7 cellular contexts compared by ENCODE assay signal in the genomic region with DNA sequence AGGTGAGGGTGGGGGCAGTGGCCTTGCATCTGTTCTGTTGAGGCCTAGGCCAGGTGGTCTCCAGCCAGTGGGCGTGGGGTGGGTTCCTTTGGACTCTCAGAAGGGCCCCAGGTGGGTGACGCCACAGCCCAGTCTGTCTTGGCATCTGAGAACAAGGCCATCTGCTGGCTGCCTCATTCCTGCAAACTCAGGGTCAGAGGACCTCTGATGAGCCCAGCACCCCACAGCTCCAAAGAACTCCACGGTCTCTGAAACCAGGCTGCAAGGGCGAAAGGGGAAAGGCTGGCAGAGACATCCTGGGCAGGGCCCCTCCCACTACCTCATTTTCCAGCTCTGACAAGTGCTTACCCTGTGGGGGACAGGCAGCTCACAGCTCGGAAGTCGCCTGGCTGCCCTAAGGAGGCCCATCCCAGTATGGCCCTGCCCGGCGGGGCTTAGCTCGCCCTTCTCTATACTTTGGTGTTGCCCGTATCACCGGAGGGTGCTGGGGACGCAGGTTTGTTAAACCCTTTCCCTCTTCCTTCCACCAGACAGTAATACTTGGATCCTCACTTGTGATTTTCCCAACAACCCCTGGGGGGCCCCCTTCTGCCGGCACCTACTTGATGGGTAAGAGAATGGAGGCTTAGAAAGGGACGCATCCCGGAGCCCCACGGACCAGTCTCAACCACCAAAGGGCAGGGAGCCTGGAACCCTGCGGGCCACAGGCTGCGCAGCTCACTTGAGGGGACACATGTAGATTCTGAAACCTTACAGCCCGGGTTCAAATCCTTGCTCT. TPM values are rescaled to one million over a fixed set of nuclear protein-coding genes. Genes with fewer than 3 reads are reported as not detected.
DNase-seq lines count a peak whose midpoint lies in the region; ATAC-seq, FAIRE-seq and TF ChIP-seq lines count a peak whose summit lies in the region.

No MANE protein-coding gene starts in this region.

- 61 to 67% methylated on average over 15 to 18 of the region's 19 CpGs for WGBS in mesodermal cell (ENCODE audit: insufficient coverage in 2 of 2), 2 experiments

- peak overlapping the region; percentile 96 for H3K27ac ChIP-seq in mesodermal cell (ENCODE audit: low read depth, low read length, severe bottlenecking)

- DNase-seq in GM12891 (ENCODE audit: insufficient read length, low spot score) (no peak), NCI-H510A (lab: John Stamatoyannopoulos, UW) (peak; percentile 50), bronchial epithelial cell (ENCODE audit: low read depth) (no peak), BE2C (no peak)

- TF ChIP-seq POLR2A in GM12891 (IDR thresholded peaks at IDR 0.05; ENCODE audit: low read depth, low read length) = no peak

- H3K9me3 ChIP-seq in mesodermal cell (ENCODE audit: control insufficient read depth, low read length) (no peaks in the 10 kb centered on the region), BE2C (no peaks in the 10 kb centered on the region)

- H3K4me1 ChIP-seq in mesodermal cell (ENCODE audit: control insufficient read depth, insufficient read depth, low read length, poor library complexity, severe bottlenecking) (peaks cover 39% of the 10 kb centered on the region), BE2C (no peaks in the 10 kb centered on the region)

- ATAC-seq in HG03139 (IDR thresholded peaks at IDR 0.05; ENCODE audit: unreplicated experiment) (no peak), GM21737 (IDR thresholded peaks at IDR 0.05; ENCODE audit: unreplicated experiment) (no peak)

- no peak overlapping the region for H3K4me3 ChIP-seq in bronchial epithelial cell (ENCODE audit: low read depth, low read length)
- no peak overlapping the region for H3K4me3 ChIP-seq in mesodermal cell (ENCODE audit: extremely low read depth, insufficient read depth, low read length, poor library complexity, severe bottlenecking)
- no peak overlapping the region; the same call in 1 of the 2 replicates for H3K4me3 ChIP-seq in BE2C (ENCODE audit: low read depth, low read length)

- no peaks in the 10 kb centered on the region for H3K36me3 ChIP-seq in bronchial epithelial cell (ENCODE audit: control insufficient read depth, insufficient read depth, low read length)
- H3K36me3 ChIP-seq in mesodermal cell (ENCODE audit: control insufficient read depth, insufficient read depth, low read length) = no peaks in the 10 kb centered on the region
- no peaks in the 10 kb centered on the region for H3K36me3 ChIP-seq in BE2C

- FAIRE-seq in GM12891 (lab: Jason Lieb, UNC) (peak; percentile 47), bronchial epithelial cell (lab: Jason Lieb, UNC) (no peak)

- H3K27me3 ChIP-seq in bronchial epithelial cell (ENCODE audit: control insufficient read depth, insufficient read depth, low read length) (no peaks in the 10 kb centered on the region), BE2C (no peaks in the 10 kb centered on the region)

- TF ChIP-seq CTCF in bronchial epithelial cell (IDR thresholded peaks at IDR 0.05; ENCODE audit: insufficient read depth, low read length, severe bottlenecking) = peak; percentile 46
- TF ChIP-seq CTCF in BE2C (IDR thresholded peaks at IDR 0.05; ENCODE audit: low read depth, low read length) = no peak

TF ChIP-seq in GM12891, 5 proteins besides CTCF, POLR2A, EP300 and RAD21:
- TF ChIP-seq PAX5 (IDR thresholded peaks at IDR 0.05; ENCODE audit: insufficient read depth, low read length, severe bottlenecking) (no peak), POLR2AphosphoS5 (IDR thresholded peaks at IDR 0.05; ENCODE audit: low read depth, low read length) (no peak), SPI1 (IDR thresholded peaks at IDR 0.05; ENCODE audit: low read depth, low read length) (no peak), TAF1 (IDR thresholded peaks at IDR 0.05; ENCODE audit: low read depth, low read length) (no peak), POU2F2 (IDR thresholded peaks at IDR 0.05; ENCODE audit: low read depth, low read length) (no peak)

RNA-seq across cellular contexts. Expression of a gene that starts 10.9 kb away (rescaled TPM):
- 0.37 TPM for polyA plus RNA-seq in GM12891 (2012; ENCODE audit: low read depth, missing spikeins)
- 1.6 and 13.3 TPM in 2 replicates for total RNA-seq in bronchial epithelial cell
- polyA plus RNA-seq in mesodermal cell (2013, experiment 1 of 2) = not detected
- not detected for polyA plus RNA-seq in mesodermal cell (2013, experiment 2 of 2)
- polyA plus RNA-seq in BE2C (2012; ENCODE audit: insufficient read depth, insufficient read length, low read depth) = not detected
